1 cellular context compared by ENCODE assay signal in genomic region chr21:44637018-44637850, GRCh38.
TF ChIP-seq lines count a peak whose summit lies in the region.

A gene with protein sequence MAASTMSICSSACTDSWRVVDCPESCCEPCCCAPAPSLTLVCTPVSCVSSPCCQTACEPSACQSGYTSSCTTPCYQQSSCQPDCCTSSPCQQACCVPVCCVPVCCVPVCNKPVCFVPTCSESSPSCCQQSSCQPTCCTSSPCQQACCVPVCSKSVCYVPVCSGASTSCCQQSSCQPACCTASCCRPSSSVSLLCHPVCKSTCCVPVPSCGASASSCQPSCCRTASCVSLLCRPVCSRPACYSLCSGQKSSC (plus strand): TSS chr21:44637356. CDS start chr21:44637418, 62 bp downstream.

TF ChIP-seq in GM23338, 12 proteins besides CTCF, POLR2A, EP300 and RAD21:
- TF ChIP-seq ZNF462 (CRISPR knock-in tag; IDR thresholded peaks at IDR 0.05) = no peak
- TF ChIP-seq EZH2 (IDR thresholded peaks at IDR 0.05; ENCODE audit: low read depth, unreplicated experiment) = no peak
- no peak for TF ChIP-seq EZH2phosphoT487 (IDR thresholded peaks at IDR 0.05; ENCODE audit: unreplicated experiment)
- no peak for TF ChIP-seq ZNF114 (CRISPR knock-in tag; IDR thresholded peaks at IDR 0.05)
- no peak for TF ChIP-seq NANOG (IDR thresholded peaks at IDR 0.05; ENCODE audit: borderline replicate concordance)
- TF ChIP-seq CREB1 (CRISPR knock-in tag; IDR thresholded peaks at IDR 0.05; ENCODE audit: low read depth) = no peak
- TF ChIP-seq JUNB (IDR thresholded peaks at IDR 0.05; ENCODE audit: unreplicated experiment) = no peak
- no peak for TF ChIP-seq POLR2AphosphoS5 (IDR thresholded peaks at IDR 0.05; ENCODE audit: low read depth)
